8 cellular contexts compared by ENCODE assay signal in the genomic region with DNA sequence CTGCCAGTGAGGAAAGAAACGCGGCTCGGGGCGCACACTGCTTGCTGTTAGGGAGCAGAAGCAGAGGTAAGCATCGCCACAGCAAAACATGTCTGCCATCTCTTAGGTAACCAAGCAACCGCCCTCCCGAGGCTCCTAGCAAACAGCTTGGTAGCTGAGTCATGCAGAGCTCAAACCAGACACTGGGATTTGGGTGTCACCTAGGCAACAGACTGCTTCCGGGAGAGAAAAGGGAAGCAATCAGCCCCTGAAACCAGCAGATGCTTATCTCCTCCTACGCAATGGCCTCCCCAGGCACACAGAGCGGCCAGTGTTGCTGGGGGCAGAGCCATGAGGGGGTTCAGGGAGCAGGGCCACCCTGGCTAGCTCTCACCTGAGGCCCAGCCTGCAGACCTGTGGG. TPM values are rescaled to one million over a fixed set of nuclear protein-coding genes. Genes with fewer than 3 reads are reported as not detected.
DNase-seq lines count a peak whose midpoint lies in the region; ATAC-seq, FAIRE-seq and TF ChIP-seq lines count a peak whose summit lies in the region.
"Not testable (repeated sequence)": the region's sequence is repeated elsewhere in the genome, so short reads cannot be mapped to it uniquely, and the experiment has no call there.

No MANE protein-coding gene starts in this region.

- H4K20me1 ChIP-seq in K562 (replicated peaks; ENCODE audit: control insufficient read depth, insufficient read depth, low read length): not testable (repeated sequence)

- BruUV-seq in K562 (replicated peaks; lab: Mats Ljungman, UMichigan): not testable (repeated sequence)

- CTCF ChIA-PET in K562 (lab: Yijun Ruan, JAX; ENCODE audit: low intra/inter-chr PET ratio): not testable (repeated sequence)

- in situ Hi-C loops in K562 (cut with MboI): loop anchor here (25.0 kb wide), 1 partner anchor 134 kb away; a partner anchor contains a TSS

- not testable (repeated sequence) for H3K36me3 ChIP-seq in K562 (ENCODE audit: control insufficient read depth, insufficient read depth, low read length)

- POLR2A ChIA-PET in K562 (lab: Yijun Ruan, JAX): not testable (repeated sequence)

- H3K4me3 ChIP-seq in K562: not testable (repeated sequence)

- H3K27me3 ChIP-seq in K562 (ENCODE audit: control insufficient read depth in 2 of 2, insufficient read depth in 2 of 2, low read length in 2 of 2): not testable (repeated sequence)

- TF ChIP-seq EP300 in K562 (IDR thresholded peaks at IDR 0.05; ENCODE audit: low read length): not testable (repeated sequence)

- TF ChIP-seq CTCF in K562 (IDR thresholded peaks at IDR 0.05 in 2 of 3, conservative IDR thresholded peaks at IDR 0.05 in 1 of 3; ENCODE audit: insufficient read depth in 2 of 3, low read depth in 1 of 3, low read length in 3 of 3): not testable (repeated sequence)

- intact Hi-C loops in K562 (cut with micrococcal nuclease): not testable (repeated sequence)

- not testable (repeated sequence) for H3K9me3 ChIP-seq in K562 (replicated peaks; ENCODE audit: control insufficient read depth, insufficient read depth, low read depth, low read length)

- not testable (repeated sequence) for H3K9ac ChIP-seq in K562 (ENCODE audit: insufficient read depth in 1 of 2, low read depth in 2 of 2, low read length in 2 of 2)

- FAIRE-seq in K562 (lab: Jason Lieb, UNC) (peak; percentile 100), islet of Langerhans (lab: Jason Lieb, UNC) (peak; percentile 100)

- DNase-seq in COR-L47 (lab: John Stamatoyannopoulos, UW): peak; percentile 13
- DNase-seq in NCI-H748 (lab: John Stamatoyannopoulos, UW; ENCODE audit: unreplicated experiment): peak; percentile 81
- peak; percentile 48 for DNase-seq in activated CD4-positive, alpha-beta T cell treated with anti-CD3 and anti-CD28 coated beads for 1 hour
- peak in 1 of 4 experiments; percentile 55 for DNase-seq in K562 (ENCODE audit: extremely low read depth in 1 of 4, low spot score in 3 of 4)
- peak; percentile 42 for DNase-seq in stimulated activated CD4-positive, alpha-beta T cell treated with anti-CD3 and anti-CD28 coated beads, Interleukin-2, amount 100 ng/mL, for 4 hours (ENCODE audit: low read depth)

- H3K79me2 ChIP-seq in K562 (ENCODE audit: control insufficient read depth, insufficient read depth, low read length): not testable (repeated sequence)

- peaks cover 11 to 14% of the 10 kb centered on the region in 2 experiments; a peak in 2 of 5 replicates for H3K4me1 ChIP-seq in K562 (replicated peaks in 1 of 2; ENCODE audit: control insufficient read depth in 2 of 2, insufficient read depth in 2 of 2, low read length in 2 of 2)

- H3K4me2 ChIP-seq in K562 (ENCODE audit: insufficient read depth, low read length): not testable (repeated sequence)

- TF ChIP-seq POLR2A in K562 (conservative IDR thresholded peaks at IDR 0.05): not testable (repeated sequence)

- not testable (repeated sequence) for H3K27ac ChIP-seq in K562 (ENCODE audit: extremely low read depth, low read depth, low read length)

- TF ChIP-seq RAD21 in K562 (CRISPR knock-in tag; conservative IDR thresholded peaks at IDR 0.05 in 1 of 2, IDR thresholded peaks at IDR 0.05 in 1 of 2): not testable (repeated sequence)

- WGBS in K562 (ENCODE audit: insufficient coverage, low coverage, missing lambda C conversion rate): 0% methylated on average over 1 of the region's 10 CpGs

- H3K9me1 ChIP-seq in K562 (ENCODE audit: control insufficient read depth, insufficient read depth, low read length): not testable (repeated sequence)

- H2AFZ ChIP-seq in K562 (ENCODE audit: low read depth, low read length): not testable (repeated sequence)

- ATAC-seq in GM19452 (IDR thresholded peaks at IDR 0.05; ENCODE audit: unreplicated experiment): peak; percentile 67
- peak; percentile 55 for ATAC-seq in HG03108 (IDR thresholded peaks at IDR 0.05; ENCODE audit: unreplicated experiment)
- ATAC-seq in K562: peak; percentile 66

TF ChIP-seq in K562, 482 proteins besides CTCF, POLR2A, EP300 and RAD21:
- peak in 1 of 2 experiments; percentile 52; a peak in 1 of 4 replicates for TF ChIP-seq RCOR1 (IDR thresholded peaks at IDR 0.05; ENCODE audit: borderline replicate concordance in 1 of 2, low read depth in 2 of 2, low read length in 2 of 2)
- peak; percentile 80 for TF ChIP-seq RFX1 (IDR thresholded peaks at IDR 0.05)
- peak; percentile 17; the same call in 1 of the 2 replicates for TF ChIP-seq GATA2 (CRISPR knock-in tag; IDR thresholded peaks at IDR 0.05)
- TF ChIP-seq NFE2 (IDR thresholded peaks at IDR 0.05; ENCODE audit: low read depth): peak; percentile 69
- TF ChIP-seq NR2C2 (CRISPR knock-in tag; IDR thresholded peaks at IDR 0.05): not testable (repeated sequence)
- peak; percentile 56 for TF ChIP-seq NR2C2 (tag; IDR thresholded peaks at IDR 0.05)
- TF ChIP-seq FOXJ2 (tag; IDR thresholded peaks at IDR 0.05): 0 out of 2 replicates have a peak, but pooled peaks have one; percentile 56
- 0 out of 2 replicates have a peak, but pooled peaks have one; percentile 24 for TF ChIP-seq RBFOX2 (IDR thresholded peaks at IDR 0.05; ENCODE audit: low read depth, low read length)
- TF ChIP-seq MAFK (IDR thresholded peaks at IDR 0.05; ENCODE audit: low read length): peak; percentile 22; the same call in 1 of the 2 replicates
- TF ChIP-seq EGR1 (conservative IDR thresholded peaks at IDR 0.05): peak; percentile 64
- peak; percentile 47; the same call in 1 of the 2 replicates for TF ChIP-seq GABPA (tag; conservative IDR thresholded peaks at IDR 0.05; ENCODE audit: low read depth)

RNA-seq across cellular contexts. Expression of a gene that starts 1.7 kb away (rescaled TPM):
- total RNA-seq in K562 (2011; cell fraction: chromatin; rRNA removed; ENCODE audit: low replicate concordance): 10.7 and 16.7 TPM in 2 replicates
- total RNA-seq in K562 (2011; cell fraction: nucleolus; rRNA removed): 9.7 and 12.8 TPM in 2 replicates
- total RNA-seq in K562 (2011; cell fraction: nucleoplasm; rRNA removed): 11.2 and 19.3 TPM in 2 replicates
- 11.2 and 13.1 TPM in 2 replicates for total RNA-seq in K562 (2014; rRNA removed)
- 6.7 and 6.8 TPM in 2 replicates for total RNA-seq in K562 (2014; rRNA removed; fragmentation: Illumina TruSeq; extraction: Trizol)
- total RNA-seq in K562 (2015; rRNA removed; fragmentation: Illumina TruSeq; extraction: Trizol): 6.7 and 8.2 TPM in 2 replicates
- 11.1 and 12.0 TPM in 2 replicates for total RNA-seq in K562 (2021)
- 18.6 and 21.2 TPM in 2 replicates for polyA plus RNA-seq in K562 (2011; rRNA removed)
- 17.5 and 23.3 TPM in 2 replicates for polyA plus RNA-seq in K562 (2011; cell fraction: cytosol; rRNA removed)
- polyA plus RNA-seq in K562 (2011; cell fraction: nucleus; rRNA removed): 16.3 and 21.7 TPM in 2 replicates
- polyA plus RNA-seq in K562 (2012): 15.3 and 27.2 TPM in 2 replicates
- polyA plus RNA-seq in K562 (2014; fragmentation: Illumina TruSeq; extraction: Trizol): 11.6 and 15.4 TPM in 2 replicates
- polyA plus RNA-seq in K562 (2014; fragmentation: Nextera tagmentation; extraction: Ambion mirVana): 1 to 10 TPM; 2.0 to 2.2 TPM
- 8.6 and 10.4 TPM in 2 replicates for polyA plus RNA-seq in K562 (2014; rRNA removed)
- polyA minus RNA-seq in K562 (2011; rRNA and poly(A)+ RNA removed): 13.9 and 16.8 TPM in 2 replicates
- 9.7 and 15.1 TPM in 2 replicates for polyA minus RNA-seq in K562 (2011; cell fraction: cytosol; rRNA and poly(A)+ RNA removed)
- polyA minus RNA-seq in K562 (2011; cell fraction: nucleus; rRNA and poly(A)+ RNA removed): 6.3 and 8.4 TPM in 2 replicates

RNA-seq across cellular contexts. Expression of a gene that starts 37.4 kb away (rescaled TPM):
- 15.2 and 24.3 TPM in 2 replicates for total RNA-seq in K562 (2011; cell fraction: chromatin; rRNA removed; ENCODE audit: low replicate concordance)
- total RNA-seq in K562 (2011; cell fraction: nucleolus; rRNA removed): 14.3 and 19.2 TPM in 2 replicates
- total RNA-seq in K562 (2011; cell fraction: nucleoplasm; rRNA removed): 14.2 and 19.9 TPM in 2 replicates
- total RNA-seq in K562 (2014; rRNA removed) (14.4 and 16.7 TPM in 2 replicates), K562 (2014; rRNA removed; fragmentation: Illumina TruSeq; extraction: Trizol) (18.0 and 18.1 TPM in 2 replicates), K562 (2015; rRNA removed; fragmentation: Illumina TruSeq; extraction: Trizol) (20.8 and 21.6 TPM in 2 replicates), K562 (2021) (20.9 and 23.0 TPM in 2 replicates)
- polyA plus RNA-seq in K562 (2011; rRNA removed) (25.6 and 32.9 TPM in 2 replicates), K562 (2014; fragmentation: Illumina TruSeq; extraction: Trizol) (19.5 and 20.7 TPM in 2 replicates), K562 (2014; fragmentation: Nextera tagmentation; extraction: Ambion mirVana) (10 to 100 TPM in 1 of 2 experiments, 1 to 10 TPM in 1; 6.3 to 12.2 TPM), K562 (2014; rRNA removed) (17.5 and 18.2 TPM in 2 replicates)
- 15.7 and 19.0 TPM in 2 replicates for polyA plus RNA-seq in K562 (2011; cell fraction: cytosol; rRNA removed)
- 21.4 and 23.6 TPM in 2 replicates for polyA plus RNA-seq in K562 (2011; cell fraction: nucleus; rRNA removed)
- polyA plus RNA-seq in K562 (2012): 22.8 and 26.0 TPM in 2 replicates
- 11.3 and 12.2 TPM in 2 replicates for polyA minus RNA-seq in K562 (2011; rRNA and poly(A)+ RNA removed)
- polyA minus RNA-seq in K562 (2011; cell fraction: cytosol; rRNA and poly(A)+ RNA removed): 8.0 and 8.7 TPM in 2 replicates
- 16.7 and 24.5 TPM in 2 replicates for polyA minus RNA-seq in K562 (2011; cell fraction: nucleus; rRNA and poly(A)+ RNA removed)

RNA-seq across cellular contexts. Expression of a gene that starts 46.3 kb away (rescaled TPM):
- total RNA-seq in K562 (2011; cell fraction: chromatin; rRNA removed; ENCODE audit: low replicate concordance): not detected in 2 replicates
- not detected in 2 replicates for total RNA-seq in K562 (2011; cell fraction: nucleolus; rRNA removed)
- not detected in 2 replicates for total RNA-seq in K562 (2011; cell fraction: nucleoplasm; rRNA removed)
- total RNA-seq in K562 (2014; rRNA removed) (not detected in 2 replicates), K562 (2014; rRNA removed; fragmentation: Illumina TruSeq; extraction: Trizol) (not detected in 2 replicates), K562 (2015; rRNA removed; fragmentation: Illumina TruSeq; extraction: Trizol) (not detected in 2 replicates), K562 (2021) (not detected in 2 replicates)
- polyA plus RNA-seq in K562 (2011; rRNA removed) (0.10 TPM in 1 of 2 replicates, not detected in the other), K562 (2014; fragmentation: Illumina TruSeq; extraction: Trizol) (not detected in 2 replicates), K562 (2014; fragmentation: Nextera tagmentation; extraction: Ambion mirVana) (under 1 TPM in 1 of 2 experiments, not detected in 1; 0.08 TPM), K562 (2014; rRNA removed) (not detected in 2 replicates)
- polyA plus RNA-seq in K562 (2011; cell fraction: cytosol; rRNA removed): not detected in 2 replicates
- polyA plus RNA-seq in K562 (2011; cell fraction: nucleus; rRNA removed): 0.10 TPM in 1 of 2 replicates, not detected in the other
- 0.07 and 0.15 TPM in 2 replicates for polyA plus RNA-seq in K562 (2012)
- polyA minus RNA-seq in K562 (2011; rRNA and poly(A)+ RNA removed): not detected in 2 replicates
- polyA minus RNA-seq in K562 (2011; cell fraction: cytosol; rRNA and poly(A)+ RNA removed): not detected in 2 replicates
- polyA minus RNA-seq in K562 (2011; cell fraction: nucleus; rRNA and poly(A)+ RNA removed): not detected in 2 replicates
